11 cellular contexts compared by ENCODE assay signal in genomic region chr12:14408208-14408607, GRCh38. TPM values are rescaled to one million over a fixed set of nuclear protein-coding genes. Genes with fewer than 3 reads are reported as not detected.
A peak's percentile ranks its signal among the peaks of the same experiment; 100 is the strongest.
DNase-seq lines count a peak whose midpoint lies in the region; ATAC-seq and TF ChIP-seq lines count a peak whose summit lies in the region.
"Had no signal": no experiment of that assay in that cellular context is flagged by ENCODE, and none has a peak within 500 bp of the region (broad histone marks: within the 10 kb centered on the region; RNA-seq: fewer than 3 reads in every experiment).

No MANE protein-coding gene starts in this region.

- H2AFZ ChIP-seq in MM.1S (ENCODE audit: low read length) (no peak overlapping the region), hepatocyte (no peak overlapping the region), PC-9 (no peak overlapping the region)

- H3K9ac ChIP-seq in MM.1S (ENCODE audit: low read length) = no peak overlapping the region

- 100% methylated on average over 1 of the region's 1 CpG for WGBS in hepatocyte (ENCODE audit: low lambda C conversion rate, missing lambda C conversion rate)

- in situ Hi-C loops in G401 (cut with HindIII; ENCODE audit: low sequenced_read_pairs) = no loop called here

- no peaks in the 10 kb centered on the region for H3K9me3 ChIP-seq in MM.1S (replicated peaks; ENCODE audit: insufficient read depth, low read length)
- H3K9me3 ChIP-seq in hepatocyte (ENCODE audit: low read depth) = no peaks in the 10 kb centered on the region
- peaks cover 29% of the 10 kb centered on the region; the same call in 1 of the 2 replicates for H3K9me3 ChIP-seq in PC-9 (ENCODE audit: insufficient read depth, low read depth)

- H3K4me1 ChIP-seq in MM.1S (ENCODE audit: low read length) = peaks cover 23% of the 10 kb centered on the region
- peaks cover 11% of the 10 kb centered on the region for H3K4me1 ChIP-seq in hepatocyte (ENCODE audit: insufficient read depth)
- peaks cover 20% of the 10 kb centered on the region for H3K4me1 ChIP-seq in PC-9 (replicated peaks; ENCODE audit: insufficient read depth)

- H3K79me2 ChIP-seq in MM.1S (ENCODE audit: low read length) = peaks cover 91% of the 10 kb centered on the region
- H3K79me2 ChIP-seq in hepatocyte = peaks cover 100% of the 10 kb centered on the region
- H3K79me2 ChIP-seq in PC-9 (ENCODE audit: low read depth) = peaks cover 97% of the 10 kb centered on the region

- H3K9me2 ChIP-seq in MM.1S (replicated peaks; ENCODE audit: insufficient read depth, low read length) (no peaks in the 10 kb centered on the region), hepatocyte (replicated peaks; ENCODE audit: insufficient read depth) (no peaks in the 10 kb centered on the region), PC-9 (ENCODE audit: insufficient read depth) (no peaks in the 10 kb centered on the region)

- TF ChIP-seq CTCF in MM.1S (IDR thresholded peaks at IDR 0.05; ENCODE audit: low read length) (no peak), GM10248 (IDR thresholded peaks at IDR 0.05; ENCODE audit: control extremely low read depth, extremely low read depth, low read depth, missing control alignments) (no peak), hepatocyte (IDR thresholded peaks at IDR 0.05; ENCODE audit: poor library complexity) (no peak), PC-9 (conservative IDR thresholded peaks at IDR 0.05) (no peak)

- DNase-seq in G401 (ENCODE audit: low spot score) (peak; percentile 85), MM.1S (peak; percentile 64), myocyte (ENCODE audit: low read depth) (peak; percentile 62), GM10248 (ENCODE audit: extremely low spot score) (no peak), hepatocyte (ENCODE audit: low spot score) (no peak), PC-9 (no peak), occipital lobe (lab: John Stamatoyannopoulos, UW) (no peak)
- DNase-seq in central memory CD8-positive, alpha-beta T cell (ENCODE audit: low spot score in 2 of 2) = no peak
- DNase-seq: NCI-H510A treated with DMSO at 0.1 percent for 48 hours, right cardiac atrium had no signal

- H3K4me3 ChIP-seq in MM.1S (ENCODE audit: low read length) (no peak overlapping the region), hepatocyte (no peak overlapping the region), PC-9 (no peak overlapping the region)

- ATAC-seq in central memory CD8-positive, alpha-beta T cell (replicated peaks; ENCODE audit: extremely low read depth, poor library complexity, severe bottlenecking) = peak; percentile 29
- ATAC-seq: esophagus mucosa had no signal

- no peaks in the 10 kb centered on the region for H3K27me3 Mint-ChIP-seq in central memory CD8-positive, alpha-beta T cell

- H3K36me3 ChIP-seq in MM.1S (replicated peaks; ENCODE audit: insufficient read depth, low read length) = no peaks in the 10 kb centered on the region
- no peaks in the 10 kb centered on the region for H3K36me3 ChIP-seq in hepatocyte (replicated peaks; ENCODE audit: insufficient read depth, low read depth)
- 0 out of 2 replicates have a peak, but pooled peaks cover 4% of the 10 kb centered on the region for H3K36me3 ChIP-seq in PC-9 (ENCODE audit: low read depth)

- no TSS peak for BruUV-seq in PC-9 (replicated peaks; lab: Mats Ljungman, UMichigan)

- H3K9me3 Mint-ChIP-seq in central memory CD8-positive, alpha-beta T cell = no peaks in the 10 kb centered on the region

- CTCF ChIA-PET in GM10248 (lab: Yijun Ruan, JAX) (interaction anchor here (0.8 to 1.8 kb wide), 2 partner anchors 12 to 46 kb away, joined by 4 read pairs; no protein-coding TSS in a partner anchor), PC-9 (lab: Charles Lee) (no interaction called here)

- no peaks in the 10 kb centered on the region for H3K27me3 ChIP-seq in MM.1S (replicated peaks; ENCODE audit: insufficient read depth, low read length)
- H3K27me3 ChIP-seq in hepatocyte = no peaks in the 10 kb centered on the region
- H3K27me3 ChIP-seq in PC-9 (ENCODE audit: insufficient read depth, low read depth) = no peaks in the 10 kb centered on the region

- intact Hi-C loops in PC-9 (cut with micrococcal nuclease; ENCODE audit: unreplicated experiment) = no loop called here

- peak overlapping the region; percentile 80 for H3K27ac Mint-ChIP-seq in central memory CD8-positive, alpha-beta T cell (ENCODE audit: low read depth)

- H3K4me2 ChIP-seq in MM.1S (ENCODE audit: low read depth, low read length) (peak overlapping the region; percentile 10; the same call in 1 of the 2 replicates), hepatocyte (no peak overlapping the region), PC-9 (no peak overlapping the region)

- H3K4me1 Mint-ChIP-seq in central memory CD8-positive, alpha-beta T cell = peaks cover 61% of the 10 kb centered on the region

- POLR2A ChIA-PET in GM10248 (lab: Yijun Ruan, JAX) = no interaction called here
- POLR2A ChIA-PET in PC-9 (lab: Charles Lee; ENCODE audit: unreplicated experiment) = interaction anchor here (0.6 kb wide), 1 partner anchor 395 kb away, joined by 12 read pairs; the partner anchor contains the start of gene C12orf60

- peak overlapping the region; percentile 50 for H3K4me3 Mint-ChIP-seq in central memory CD8-positive, alpha-beta T cell

- peaks cover 12% of the 10 kb centered on the region for H3K36me3 Mint-ChIP-seq in central memory CD8-positive, alpha-beta T cell (ENCODE audit: insufficient read depth)

- H3K27ac ChIP-seq in MM.1S (ENCODE audit: low read length) (no peak overlapping the region), hepatocyte (no peak overlapping the region), PC-9 (no peak overlapping the region)

- H4K20me1 ChIP-seq in MM.1S (ENCODE audit: insufficient read depth, low read length) = no peaks in the 10 kb centered on the region
- H4K20me1 ChIP-seq in hepatocyte (ENCODE audit: insufficient read depth, poor library complexity, severe bottlenecking) = peaks cover 10% of the 10 kb centered on the region
- H4K20me1 ChIP-seq in PC-9 (ENCODE audit: insufficient read depth) = 0 out of 2 replicates have a peak, but pooled peaks cover 9% of the 10 kb centered on the region

- H3F3A ChIP-seq in MM.1S (ENCODE audit: insufficient read depth, low read length) (no peaks in the 10 kb centered on the region), PC-9 (ENCODE audit: insufficient read depth, low read depth) (peaks cover 29% of the 10 kb centered on the region)

RNA-seq across cellular contexts. Expression of gene ATF7IP, which starts 42.7 kb away (rescaled TPM):
- 34.2 and 50.9 TPM in 2 replicates for total RNA-seq in G401 (2014; rRNA removed; shearing (Covaris generic))
- total RNA-seq in myocyte = 45.9 and 47.7 TPM in 2 replicates
- 14.5 TPM for polyA plus RNA-seq in myocyte (2012)
- 46.4 and 52.5 TPM in 2 replicates for total RNA-seq in hepatocyte
- polyA plus RNA-seq in hepatocyte = 24.8 and 28.8 TPM in 2 replicates
- 72.2 and 94.7 TPM in 2 replicates for total RNA-seq in PC-9 (2021)
- total RNA-seq in occipital lobe = 77.5 TPM

Comparison
In these comparisons a context has a peak if more than half of its experiments do, and no peak if none do; other contexts are left out.
1. DNase-seq: peak in G401 (single experiment), MM.1S (single experiment) and myocyte (single experiment); none in central memory CD8-positive, alpha-beta T cell (0 of 2), GM10248 (single experiment), hepatocyte (single experiment), PC-9 (0 of 2) and occipital lobe (single experiment).